7 cellular contexts compared by ENCODE assay signal in genomic region chr6:76876922-76877553, GRCh38.
DNase-seq lines count a peak whose midpoint lies in the region; ATAC-seq, FAIRE-seq and TF ChIP-seq lines count a peak whose summit lies in the region.

No MANE protein-coding gene starts in this region.

- no peaks in the 10 kb centered on the region for H3K4me1 ChIP-seq in small intestine (ENCODE audit: control insufficient read depth in 2 of 2, insufficient read depth in 1 of 2, low read depth in 1 of 2, low read length in 1 of 2)

- 30 to 55% (median 46%) methylated on average over 7 to 9 of the region's 10 CpGs for WGBS in small intestine, 3 donors

- no peaks in the 10 kb centered on the region for H3K9me3 ChIP-seq in small intestine (ENCODE audit: control insufficient read depth, low read depth)

- no peak overlapping the region for H3K4me3 ChIP-seq in small intestine (ENCODE audit: low read depth in 1 of 2, low read length in 2 of 2)

- no peaks in the 10 kb centered on the region for H3K27me3 ChIP-seq in small intestine (ENCODE audit: control insufficient read depth in 2 of 2, insufficient read depth in 2 of 2, low read length in 2 of 2)

- FAIRE-seq in small intestine (lab: Jason Lieb, UNC) = peak; percentile 51

- no peak for TF ChIP-seq POLR2A in GM18505 (IDR thresholded peaks at IDR 0.05; ENCODE audit: borderline replicate concordance, extremely low read depth, insufficient read depth, insufficient read length)

- H3K36me3 ChIP-seq in small intestine (ENCODE audit: control insufficient read depth in 2 of 2, insufficient read depth in 2 of 2, low read length in 2 of 2) = no peaks in the 10 kb centered on the region

- no peak for ATAC-seq in GM18505 (IDR thresholded peaks at IDR 0.05; ENCODE audit: unreplicated experiment)
- ATAC-seq in stimulated activated naive CD8-positive, alpha-beta T cell treated with anti-CD3 and anti-CD28 coated beads, Interleukin-15, Interleukin-2, amounts not matched to agents 100 U/mL and 50 U/mL, for 24 hours = no peak
- no peak for ATAC-seq in HG03045 (IDR thresholded peaks at IDR 0.05; ENCODE audit: unreplicated experiment)

- no peak overlapping the region for H3K27ac ChIP-seq in small intestine (ENCODE audit: low read depth in 1 of 2, low read length in 1 of 2)

- DNase-seq in HT1080 (ENCODE audit: low read depth) (peak; percentile 14), OCI-M1 (lab: John Stamatoyannopoulos, UW) (peak; percentile 7), foreskin melanocyte (peak; percentile 20), small intestine (peak; percentile 86)
- no peak for DNase-seq in stimulated activated naive CD8-positive, alpha-beta T cell treated with anti-CD3 and anti-CD28 coated beads, Interleukin-15, Interleukin-2, amounts not matched to agents 100 U/mL and 50 U/mL, for 24 hours
